In genomic region chr7:105014725-105015630, GRCh38 we compare ENCODE assay signal across 1 cellular context.
A peak's percentile ranks its signal among the peaks of the same experiment; 100 is the strongest.
TF ChIP-seq lines count a peak whose summit lies in the region.

No MANE protein-coding gene starts in this region.

TF ChIP-seq in K562, 482 proteins besides CTCF, POLR2A, EP300 and RAD21 (continued from another document and continues in another):
- TF ChIP-seq ZNF655 (CRISPR knock-in tag; IDR thresholded peaks at IDR 0.05) (no peak), MBD2 (IDR thresholded peaks at IDR 0.05; ENCODE audit: borderline replicate concordance, low read depth) (peak; percentile 26; the same call in 1 of the 2 replicates), ELK3 (CRISPR knock-in tag; IDR thresholded peaks at IDR 0.05) (0 out of 2 replicates have a peak, but pooled peaks have one; percentile 45), JUND (IDR thresholded peaks at IDR 0.05; ENCODE audit: borderline replicate concordance, low read depth, low read length) (peak; percentile 41), JUND (tag; IDR thresholded peaks at IDR 0.05; ENCODE audit: borderline replicate concordance, low read depth, low read length) (no peak; the same call in 2 of the 3 replicates), NFRKB (IDR thresholded peaks at IDR 0.05; ENCODE audit: low read depth) (peak; percentile 81), PTRF (tag; IDR thresholded peaks at IDR 0.05) (no peak), ZC3H8 (IDR thresholded peaks at IDR 0.05) (no peak), HDAC1 (IDR thresholded peaks at IDR 0.05) (peak in 1 of 2 experiments; percentile 52; a peak in 2 of 4 replicates), TFAP4 (CRISPR knock-in tag; IDR thresholded peaks at IDR 0.05; ENCODE audit: borderline replicate concordance) (0 out of 2 replicates have a peak, but pooled peaks have one; percentile 12), MYBL2 (IDR thresholded peaks at IDR 0.05; ENCODE audit: low read depth) (no peak), MYBL2 (CRISPR knock-in tag; IDR thresholded peaks at IDR 0.05; ENCODE audit: borderline replicate concordance) (no peak), SMARCB1 (IDR thresholded peaks at IDR 0.05; ENCODE audit: insufficient read length, low read depth) (no peak), ZNF57 (CRISPR knock-in tag; IDR thresholded peaks at IDR 0.05) (no peak), CBX3 (IDR thresholded peaks at IDR 0.05; ENCODE audit: borderline replicate concordance in 1 of 2, low read length in 2 of 2) (peak in 1 of 2 experiments; percentile 53; a peak in 1 of 3 replicates), HOXB6 (CRISPR knock-in tag; IDR thresholded peaks at IDR 0.05; ENCODE audit: borderline replicate concordance) (no peak), ZNF583 (CRISPR knock-in tag; IDR thresholded peaks at IDR 0.05) (no peak), ZNF75A (CRISPR knock-in tag; IDR thresholded peaks at IDR 0.05) (no peak; the same call in 1 of the 2 replicates), HNRNPUL1 (IDR thresholded peaks at IDR 0.05; ENCODE audit: low read length) (no peak), ASH1L (IDR thresholded peaks at IDR 0.05; ENCODE audit: borderline replicate concordance, low read depth, partially characterized antibody) (no peak), ZBED1 (IDR thresholded peaks at IDR 0.05) (peak; percentile 80; the same call in 1 of the 2 replicates), ARNT (IDR thresholded peaks at IDR 0.05) (peak; percentile 10 to 54; a peak in 1 of 4 replicates), NBN (IDR thresholded peaks at IDR 0.05; ENCODE audit: low read depth) (peak; percentile 20; the same call in 1 of the 2 replicates), ELF2 (CRISPR knock-in tag; IDR thresholded peaks at IDR 0.05) (no peak), ZNF766 (CRISPR knock-in tag; conservative IDR thresholded peaks at IDR 0.05) (no peak), ZSCAN29 (IDR thresholded peaks at IDR 0.05) (0 out of 2 replicates have a peak, but pooled peaks have one; percentile 15), ZNF324 (CRISPR knock-in tag; IDR thresholded peaks at IDR 0.05) (no peak), ZBTB49 (CRISPR knock-in tag; IDR thresholded peaks at IDR 0.05; ENCODE audit: borderline replicate concordance) (peak; percentile 15; the same call in 1 of the 2 replicates), MYC (IDR thresholded peaks at IDR 0.05; ENCODE audit: low read depth, low read length) (peak; percentile 30), MYC (CRISPR knock-in tag; IDR thresholded peaks at IDR 0.05; ENCODE audit: borderline replicate concordance, low read depth) (0 out of 2 replicates have a peak, but pooled peaks have one; percentile 42), SLC30A9 (CRISPR knock-in tag; IDR thresholded peaks at IDR 0.05) (no peak), DACH1 (IDR thresholded peaks at IDR 0.05; ENCODE audit: partially characterized antibody) (no peak), SREBF2 (CRISPR knock-in tag; IDR thresholded peaks at IDR 0.05) (no peak), C11orf30 (IDR thresholded peaks at IDR 0.05; ENCODE audit: low read depth) (no peak), CREBBP (IDR thresholded peaks at IDR 0.05; ENCODE audit: low read depth, low read length) (no peak), GTF2F1 (IDR thresholded peaks at IDR 0.05; ENCODE audit: low read depth, low read length) (peak; percentile 85; the same call in 1 of the 2 replicates), KDM2B (CRISPR knock-in tag; IDR thresholded peaks at IDR 0.05) (0 out of 2 replicates have a peak, but pooled peaks have one; percentile 4), ZNF740 (CRISPR knock-in tag; IDR thresholded peaks at IDR 0.05) (no peak), ZNF740 (tag; IDR thresholded peaks at IDR 0.05) (peak in 1 of 2 experiments; percentile 32; a peak in 2 of 4 replicates), CGGBP1 (CRISPR knock-in tag; IDR thresholded peaks at IDR 0.05) (peak; percentile 11; the same call in 1 of the 2 replicates), JUNB (CRISPR knock-in tag; conservative IDR thresholded peaks at IDR 0.05) (no peak), YY1 (IDR thresholded peaks at IDR 0.05; ENCODE audit: borderline replicate concordance in 1 of 3, control insufficient read depth in 1 of 3, extremely low read depth in 1 of 3, insufficient read depth in 3 of 3, insufficient read length in 1 of 3, insufficient replicate concordance in 2 of 3, low read depth in 1 of 3, low read length in 2 of 3) (peak in 1 of 3 experiments; percentile 17), ZNF780A (CRISPR knock-in tag; IDR thresholded peaks at IDR 0.05) (no peak), SRSF3 (IDR thresholded peaks at IDR 0.05; ENCODE audit: insufficient read depth, low read length) (no peak), MXI1 (IDR thresholded peaks at IDR 0.05; ENCODE audit: low read depth, low read length) (0 out of 2 replicates have a peak, but pooled peaks have one; percentile 21), ZFX (CRISPR knock-in tag; IDR thresholded peaks at IDR 0.05) (peak; percentile 84), BRF2 (IDR thresholded peaks at IDR 0.05; ENCODE audit: borderline replicate concordance, insufficient read depth, insufficient read length) (no peak), ZBTB33 (CRISPR knock-in tag; IDR thresholded peaks at IDR 0.05) (0 out of 2 replicates have a peak, but pooled peaks have one; percentile 23), TFE3 (CRISPR knock-in tag; IDR thresholded peaks at IDR 0.05) (no peak), U2AF1 (optimal IDR thresholded peaks at IDR 0.05; ENCODE audit: low read depth, low read length) (no peak), NR4A1 (CRISPR knock-in tag; IDR thresholded peaks at IDR 0.05) (no peak), NR4A1 (tag; IDR thresholded peaks at IDR 0.05) (peak; percentile 23; the same call in 1 of the 2 replicates), TBP (optimal IDR thresholded peaks at IDR 0.05; ENCODE audit: low read depth, low read length) (no peak), POU5F1 (IDR thresholded peaks at IDR 0.05; ENCODE audit: borderline replicate concordance, low read depth, low read length, partially characterized antibody) (no peak), ZKSCAN1 (IDR thresholded peaks at IDR 0.05; ENCODE audit: low read depth, low read length) (no peak), HMGXB4 (CRISPR knock-in tag; IDR thresholded peaks at IDR 0.05) (no peak), HDAC3 (IDR thresholded peaks at IDR 0.05; ENCODE audit: borderline replicate concordance, partially characterized antibody) (no peak), ZNF121 (CRISPR knock-in tag; conservative IDR thresholded peaks at IDR 0.05) (no peak), HDGF (IDR thresholded peaks at IDR 0.05) (0 out of 2 replicates have a peak, but pooled peaks have one; percentile 38), KAT8 (IDR thresholded peaks at IDR 0.05; ENCODE audit: low read depth) (no peak), GATA2 (CRISPR knock-in tag; IDR thresholded peaks at IDR 0.05) (no peak)
